ENCODE assay signal across 2 cellular contexts in genomic region chr16:29268956-29269811, GRCh38.
A peak's percentile ranks its signal among the peaks of the same experiment; 100 is the strongest.
TF ChIP-seq lines count a peak whose summit lies in the region.

No MANE protein-coding gene starts in this region.

TF ChIP-seq in Ishikawa, 13 proteins besides CTCF, POLR2A, EP300 and RAD21 (continued from another document):
- peak; percentile 64 for TF ChIP-seq REST (IDR thresholded peaks at IDR 0.05; ENCODE audit: low read depth)

TF ChIP-seq in SK-N-SH, 30 proteins besides CTCF, POLR2A, EP300 and RAD21 (continued from another document):
- peak; percentile 60; the same call in 1 of the 2 replicates for TF ChIP-seq REST (IDR thresholded peaks at IDR 0.05; ENCODE audit: low read depth, low read length)
- peak; percentile 42; the same call in 1 of the 2 replicates for TF ChIP-seq FOSL2 (IDR thresholded peaks at IDR 0.05; ENCODE audit: borderline replicate concordance, low read depth)
